19 cellular contexts compared by ENCODE assay signal in the genomic region with DNA sequence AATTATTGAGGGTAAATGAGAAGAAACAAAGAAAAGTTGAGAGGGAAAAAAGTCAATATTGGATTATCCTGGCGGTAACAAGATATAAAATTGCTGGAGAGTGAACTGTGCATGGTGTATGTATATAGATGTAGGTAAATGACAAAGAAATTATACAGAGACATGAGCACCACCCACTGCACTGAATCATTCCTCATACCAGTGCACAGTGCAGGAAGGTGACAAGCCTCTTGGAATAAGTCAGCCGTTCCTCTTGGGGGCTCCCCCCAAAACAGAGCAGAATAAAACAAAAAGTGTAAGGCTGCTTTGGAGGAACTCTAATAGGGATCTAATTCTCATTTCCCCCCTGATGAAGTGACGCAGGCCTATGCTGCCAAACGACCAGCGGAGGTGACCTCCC.
A peak's percentile ranks its signal among the peaks of the same experiment; 100 is the strongest.
DNase-seq lines count a peak whose midpoint lies in the region; ATAC-seq and TF ChIP-seq lines count a peak whose summit lies in the region.
"Had no signal": no experiment of that assay in that cellular context is flagged by ENCODE, and none has a peak within 500 bp of the region (broad histone marks: within the 10 kb centered on the region; RNA-seq: fewer than 3 reads in every experiment).

No MANE protein-coding gene starts in this region.

- H3K36me3 ChIP-seq in PC-3 (ENCODE audit: low read depth, low read length): no peaks in the 10 kb centered on the region
- no peaks in the 10 kb centered on the region for H3K36me3 ChIP-seq in endodermal cell (ENCODE audit: control insufficient read depth, insufficient read depth, low read length)
- H3K36me3 ChIP-seq in neuron (ENCODE audit: insufficient read depth, low read length): no peaks in the 10 kb centered on the region

- no peak for TF ChIP-seq CTCF in PC-3 (conservative IDR thresholded peaks at IDR 0.05; ENCODE audit: low read depth, low read length)
- no peak for TF ChIP-seq CTCF in endodermal cell (conservative IDR thresholded peaks at IDR 0.05)

- ATAC-seq in PC-3: peak; percentile 60
- ATAC-seq in GM21528 (IDR thresholded peaks at IDR 0.05; ENCODE audit: low FRiP score, unreplicated experiment): no peak
- ATAC-seq: HCT116 had no signal

- no peak overlapping the region for H3K4me3 Mint-ChIP-seq in endodermal cell
- H3K4me3 Mint-ChIP-seq: CD4-positive, alpha-beta T cell had no signal

- CTCF ChIA-PET in PC-3 (lab: Charles Lee): interaction anchor here (0.6 to 0.7 kb wide), 2 partner anchors 298 to 589 kb away, joined by 3 read pairs; no protein-coding TSS in a partner anchor

- peaks cover 28% of the 10 kb centered on the region for H3K4me1 Mint-ChIP-seq in endodermal cell

- BruUV-seq in PC-3 (replicated peaks; lab: Mats Ljungman, UMichigan): no TSS peak

- H2AFZ ChIP-seq in PC-3 (ENCODE audit: low read length) (no peak overlapping the region), neuron (ENCODE audit: low read depth, low read length) (peak overlapping the region; percentile 1)
- H2AFZ ChIP-seq: GM23248 had no signal

- no peaks in the 10 kb centered on the region for H3K36me3 Mint-ChIP-seq in endodermal cell (ENCODE audit: low read depth)

- intact Hi-C loops in PC-3 (cut with micrococcal nuclease): loop anchor here (5.0 kb wide), 1 partner anchor 85 kb away; no protein-coding TSS in a partner anchor

- H3K9me3 ChIP-seq in PC-3 (ENCODE audit: low read length) (no peaks in the 10 kb centered on the region), endodermal cell (ENCODE audit: control insufficient read depth, low read length) (no peaks in the 10 kb centered on the region), neuron (ENCODE audit: low read length) (no peaks in the 10 kb centered on the region)

- H3K27ac Mint-ChIP-seq in endodermal cell: no peak overlapping the region
- H3K27ac Mint-ChIP-seq: CD4-positive, alpha-beta T cell had no signal

- no peaks in the 10 kb centered on the region for H4K20me1 ChIP-seq in PC-3 (ENCODE audit: low read length)

- H3K27me3 ChIP-seq in PC-3 (ENCODE audit: low read length) (no peaks in the 10 kb centered on the region), endodermal cell (ENCODE audit: control insufficient read depth, insufficient read depth, low read length, poor library complexity, severe bottlenecking) (peaks cover 8% of the 10 kb centered on the region), neuron (ENCODE audit: insufficient read depth, low read length) (no peaks in the 10 kb centered on the region)

- peaks cover 8% of the 10 kb centered on the region for H3K9me3 Mint-ChIP-seq in endodermal cell
- H3K9me3 Mint-ChIP-seq: CD4-positive, alpha-beta T cell had no signal

- H3K27me3 Mint-ChIP-seq in endodermal cell (ENCODE audit: insufficient read depth): no peaks in the 10 kb centered on the region

- H3K27ac ChIP-seq in PC-3 (ENCODE audit: low read length): no peak overlapping the region
- H3K27ac ChIP-seq in endodermal cell (ENCODE audit: low read depth, low read length): peak overlapping the region; percentile 92
- H3K27ac ChIP-seq: GM23248 had no signal

- H3K4me2 ChIP-seq in PC-3 (ENCODE audit: low read length): no peak overlapping the region

- H3K9me2 ChIP-seq in PC-3 (replicated peaks; ENCODE audit: low read length): no peaks in the 10 kb centered on the region

- H3K79me2 ChIP-seq in PC-3 (ENCODE audit: low read length): no peaks in the 10 kb centered on the region

- H3F3A ChIP-seq in PC-3 (ENCODE audit: low read length, unreplicated experiment): no peaks in the 10 kb centered on the region

- H3K4me3 ChIP-seq in PC-3 (ENCODE audit: low read length): no peak overlapping the region
- no peak overlapping the region for H3K4me3 ChIP-seq in endodermal cell (ENCODE audit: low read length)
- H3K4me3 ChIP-seq in neuron (ENCODE audit: low read length): no peak overlapping the region
- H3K4me3 ChIP-seq: GM23248 had no signal

- POLR2A ChIA-PET in PC-3 (lab: Charles Lee; ENCODE audit: unreplicated experiment): no interaction called here

- H3K9ac ChIP-seq in PC-3 (ENCODE audit: low read length) (no peak overlapping the region), endodermal cell (ENCODE audit: extremely low read depth, low read length, poor library complexity, severe bottlenecking) (no peak overlapping the region)
- H3K9ac ChIP-seq: GM23248 had no signal

- WGBS in endodermal cell (ENCODE audit: insufficient coverage in 1 of 2, insufficient read length in 1 of 2), 2 experiments: 61 to 77% methylated on average over 2 to 5 of the region's 5 CpGs

- peak; percentile 39 for DNase-seq in DMS53 treated with DMSO at 0.1 percent for 48 hours (lab: John Stamatoyannopoulos, UW; ENCODE audit: unreplicated experiment)
- peak; percentile 23 for DNase-seq in PC-3
- DNase-seq in endodermal cell: no peak
- DNase-seq in stimulated activated CD4-positive, alpha-beta T cell treated with anti-CD3 and anti-CD28 coated beads, Interleukin-2, amount 100 ng/mL, for 24 hours: no peak
- DNase-seq in occipital lobe (lab: John Stamatoyannopoulos, UW): no peak
- DNase-seq in AG20443 (ENCODE audit: low spot score): no peak
- DNase-seq: CD4-positive, alpha-beta T cell; DMS79; GM23248; KBM-7; NCI-H1105 treated with DMSO at 0.1 percent for 48 hours; NCI-H1694; NCI-H2081 treated with DMSO at 0.1 percent for 48 hours; NCI-H82; RPMI8226; SHP77 treated with DMSO at 0.1 percent for 48 hours had no signal

- peaks cover 25% of the 10 kb centered on the region for H3K4me1 ChIP-seq in PC-3 (ENCODE audit: insufficient read depth, low read length)
- H3K4me1 ChIP-seq in endodermal cell (ENCODE audit: control insufficient read depth, insufficient read depth, low read length): peaks cover 5% of the 10 kb centered on the region
- H3K4me1 ChIP-seq in neuron (ENCODE audit: insufficient read depth, low read length): peaks cover 21% of the 10 kb centered on the region

Comparison
In these comparisons a context has a peak if more than half of its experiments do, and no peak if none do; other contexts are left out.
1. DNase-seq: peak in DMS53 treated with DMSO at 0.1 percent for 48 hours (single experiment) and PC-3 (single experiment); none in endodermal cell (single experiment), stimulated activated CD4-positive, alpha-beta T cell treated with anti-CD3 and anti-CD28 coated beads, Interleukin-2, amount 100 ng/mL, for 24 hours (0 of 2), occipital lobe (single experiment) and AG20443 (single experiment).